Comparison of ENCODE assay signal across 9 cellular contexts in genomic region chr17:58516644-58517377, GRCh38. TPM values are rescaled to one million over a fixed set of nuclear protein-coding genes. Genes with fewer than 3 reads are reported as not detected.
DNase-seq lines count a peak whose midpoint lies in the region; ATAC-seq and TF ChIP-seq lines count a peak whose summit lies in the region.
"Had no signal": no experiment of that assay in that cellular context is flagged by ENCODE, and none has a peak within 500 bp of the region (broad histone marks: within the 10 kb centered on the region; RNA-seq: fewer than 3 reads in every experiment).

No MANE protein-coding gene starts in this region.

- peaks cover 3 to 17% (median 9%) of the 10 kb centered on the region in 4 donors for H3K36me3 ChIP-seq in upper lobe of left lung

- no peak for TF ChIP-seq POLR2A in upper lobe of left lung (IDR thresholded peaks at IDR 0.05)

- peaks cover 5% of the 10 kb centered on the region for H3K36me3 Mint-ChIP-seq in activated naive CD4-positive, alpha-beta T cell treated with anti-CD3 and anti-CD28 coated beads, Interleukin-2, amount 50 U/mL, for 24 hours
- peaks cover 11% of the 10 kb centered on the region for H3K36me3 Mint-ChIP-seq in brain
- peaks cover 5% of the 10 kb centered on the region for H3K36me3 Mint-ChIP-seq in memory B cell

- H3K9me3 ChIP-seq in upper lobe of left lung: no peaks in the 10 kb centered on the region

- H3K4me1 Mint-ChIP-seq in activated naive CD4-positive, alpha-beta T cell treated with anti-CD3 and anti-CD28 coated beads, Interleukin-2, amount 50 U/mL, for 24 hours: peaks cover 40% of the 10 kb centered on the region
- H3K4me1 Mint-ChIP-seq in brain (peaks cover 63% of the 10 kb centered on the region), memory B cell (peaks cover 32% of the 10 kb centered on the region)

- H3K9me3 Mint-ChIP-seq in activated naive CD4-positive, alpha-beta T cell treated with anti-CD3 and anti-CD28 coated beads, Interleukin-2, amount 50 U/mL, for 24 hours: no peaks in the 10 kb centered on the region
- peaks cover 0 to 4% (median 0%) of the 10 kb centered on the region in 5 experiments for H3K9me3 Mint-ChIP-seq in brain
- no peaks in the 10 kb centered on the region for H3K9me3 Mint-ChIP-seq in memory B cell

- DNase-seq in activated naive CD4-positive, alpha-beta T cell (lab: John Stamatoyannopoulos, UW): no peak
- DNase-seq in memory B cell (ENCODE audit: low spot score in 2 of 2): no peak
- DNase-seq in upper lobe of left lung: no peak
- no peak for DNase-seq in NCI-H1105 (lab: John Stamatoyannopoulos, UW)
- DNase-seq in dedifferentiated amniotic fluid mesenchymal stem cell (ENCODE audit: extremely low spot score): no peak
- no peak for DNase-seq in NCI-H2107 (lab: John Stamatoyannopoulos, UW)

- H3K4me1 ChIP-seq in upper lobe of left lung: peaks cover 36 to 64% (median 58%) of the 10 kb centered on the region in 4 donors

- H3K4me3 Mint-ChIP-seq in activated naive CD4-positive, alpha-beta T cell treated with anti-CD3 and anti-CD28 coated beads, Interleukin-2, amount 50 U/mL, for 24 hours: peak overlapping the region; percentile 94
- H3K4me3 Mint-ChIP-seq in brain (peak overlapping the region; percentile 92 to 98 (median 95)), memory B cell (peak overlapping the region; percentile 80)

- peak overlapping the region; percentile 83 for H3K27ac Mint-ChIP-seq in activated naive CD4-positive, alpha-beta T cell treated with anti-CD3 and anti-CD28 coated beads, Interleukin-2, amount 50 U/mL, for 24 hours
- peak overlapping the region; percentile 46 to 99 (median 97) for H3K27ac Mint-ChIP-seq in brain
- peak overlapping the region; percentile 74 for H3K27ac Mint-ChIP-seq in memory B cell

- ATAC-seq in memory B cell (ENCODE audit: low read depth) (no peak), upper lobe of left lung (ENCODE audit: low FRiP score in 2 of 2) (no peak)

- peak overlapping the region; percentile 51 to 88 (median 72) for H3K4me3 ChIP-seq in upper lobe of left lung

- no peaks in the 10 kb centered on the region for H3K27me3 Mint-ChIP-seq in activated naive CD4-positive, alpha-beta T cell treated with anti-CD3 and anti-CD28 coated beads, Interleukin-2, amount 50 U/mL, for 24 hours
- peaks cover 4% of the 10 kb centered on the region for H3K27me3 Mint-ChIP-seq in brain
- no peaks in the 10 kb centered on the region for H3K27me3 Mint-ChIP-seq in memory B cell

- peak overlapping the region; percentile 92 to 97 (median 96) for H3K27ac ChIP-seq in upper lobe of left lung

- no peaks in the 10 kb centered on the region for H3K27me3 ChIP-seq in upper lobe of left lung

- WGBS in upper lobe of left lung, 2 donors: 17 to 44% methylated on average over 2 of the region's 2 CpGs

- no peak for TF ChIP-seq EP300 in upper lobe of left lung (IDR thresholded peaks at IDR 0.05)

- no peak for TF ChIP-seq CTCF in brain (conservative IDR thresholded peaks at IDR 0.05)
- TF ChIP-seq CTCF in upper lobe of left lung (IDR thresholded peaks at IDR 0.05): no peak

RNA-seq across cellular contexts. Expression of gene MTMR4, which starts 2.4 kb away (rescaled TPM):
- 29.3 TPM for polyA plus RNA-seq in brain (ENCODE audit: insufficient read depth, low read depth, low replicate concordance)
- total RNA-seq in upper lobe of left lung: 10 to 100 TPM; 19.6 to 56.6 (median 34.9) TPM

RNA-seq across cellular contexts. Expression of gene HSF5, which starts 28.6 kb away (rescaled TPM):
- not detected for polyA plus RNA-seq in brain (ENCODE audit: insufficient read depth, low read depth, low replicate concordance)
- total RNA-seq in upper lobe of left lung: under 1 TPM in 5 of 6 donors, not detected in 1; 0.07 to 0.39 (median 0.30) TPM
- total RNA-seq: LHCN-M2 had no signal
